In the genomic region with DNA sequence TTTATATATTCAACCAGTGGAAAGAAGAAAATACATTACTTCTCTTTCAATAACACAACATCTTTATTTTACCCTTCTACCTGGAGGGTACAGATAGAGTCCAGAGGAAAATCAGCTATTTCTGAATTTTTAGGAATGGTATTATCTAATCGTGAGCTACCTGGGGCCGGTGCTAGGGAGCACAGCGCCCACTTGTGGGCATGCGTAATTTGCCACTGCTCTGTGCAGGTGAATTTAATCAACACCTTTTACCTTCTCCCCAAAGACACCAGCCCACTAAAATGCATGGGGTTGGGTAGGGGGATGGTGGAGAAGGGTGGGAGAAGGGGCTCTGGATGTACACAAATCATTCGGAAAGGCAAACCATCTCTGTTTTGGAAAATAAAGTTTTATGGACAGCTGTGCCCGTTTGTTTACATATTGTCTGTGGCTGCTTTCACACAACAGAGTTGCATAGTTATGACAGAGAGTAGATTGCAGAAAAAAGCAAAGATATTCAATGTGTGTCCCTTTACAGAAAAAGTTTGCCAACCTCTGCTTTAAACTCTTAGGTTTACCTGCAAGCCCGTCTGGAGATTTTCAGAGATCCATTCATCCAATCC, we compare ENCODE assay signal across 8 cellular contexts. TPM values are rescaled to one million over a fixed set of nuclear protein-coding genes. Genes with fewer than 3 reads are reported as not detected.
DNase-seq lines count a peak whose midpoint lies in the region; ATAC-seq and TF ChIP-seq lines count a peak whose summit lies in the region.

No MANE protein-coding gene starts in this region.

- peaks cover 6% of the 10 kb centered on the region for H3K4me1 ChIP-seq in cardiac muscle cell (ENCODE audit: low read depth)
- no peaks in the 10 kb centered on the region for H3K4me1 ChIP-seq in Panc1 (ENCODE audit: control insufficient read depth, insufficient read depth, low read length)

- CTCF ChIA-PET in Panc1 (lab: Charles Lee) = no interaction called here

- H3K27ac ChIP-seq in cardiac muscle cell (no peak overlapping the region), Panc1 (ENCODE audit: low read length) (no peak overlapping the region)

- ATAC-seq in left ventricle myocardium superior (no peak), HG02981 (IDR thresholded peaks at IDR 0.05; ENCODE audit: unreplicated experiment) (peak; percentile 87), Panc1 (no peak), left lobe of liver (peak; percentile 88), HG02588 (IDR thresholded peaks at IDR 0.05; ENCODE audit: unreplicated experiment) (no peak)

- DNase-seq in cardiac muscle cell (ENCODE audit: low read depth in 1 of 2, low spot score in 1 of 2) = peak; percentile 3 to 50
- no peak for DNase-seq in left ventricle myocardium superior
- peak; percentile 8 for DNase-seq in Panc1 (ENCODE audit: low read depth, low spot score)
- peak; percentile 49 for DNase-seq in left lobe of liver (ENCODE audit: low spot score)
- DNase-seq in NK-92 (lab: John Stamatoyannopoulos, UW; ENCODE audit: unreplicated experiment) = no peak
- DNase-seq in GOT3 (lab: John Stamatoyannopoulos, UW) = no peak

- no TSS peak for BruUV-seq in Panc1 (replicated peaks; lab: Mats Ljungman, UMichigan)

- H3K4me3 ChIP-seq in cardiac muscle cell (no peak overlapping the region), Panc1 (ENCODE audit: low read depth in 2 of 2, low read length in 2 of 2) (no peak overlapping the region)

- H3K9me3 ChIP-seq in cardiac muscle cell (ENCODE audit: low read depth) (no peaks in the 10 kb centered on the region), Panc1 (ENCODE audit: control insufficient read depth, insufficient read depth, low read depth, low read length) (no peaks in the 10 kb centered on the region)

- H3K27me3 ChIP-seq in cardiac muscle cell (no peaks in the 10 kb centered on the region), Panc1 (ENCODE audit: control insufficient read depth, insufficient read depth, low read length) (no peaks in the 10 kb centered on the region)

- H3K36me3 ChIP-seq in cardiac muscle cell = no peaks in the 10 kb centered on the region
- no peaks in the 10 kb centered on the region for H3K36me3 ChIP-seq in Panc1 (ENCODE audit: control insufficient read depth, insufficient read depth, low read length)

- TF ChIP-seq CTCF in cardiac muscle cell (IDR thresholded peaks at IDR 0.05; ENCODE audit: low read depth, low read length) (peak; percentile 54), Panc1 (IDR thresholded peaks at IDR 0.05) (peak; percentile 75)

- POLR2A ChIA-PET in Panc1 (lab: Charles Lee) = no interaction called here

- intact Hi-C loops in left ventricle myocardium superior (cut with micrococcal nuclease) (no loop called here), Panc1 (cut with micrococcal nuclease; ENCODE audit: unreplicated experiment) (loop anchor here (5.0 kb wide), 1 partner anchor 621 kb away; no protein-coding TSS in a partner anchor)

- in situ Hi-C loops in Panc1 (cut with HindIII; ENCODE audit: low pct_unique_long_range_greater_than_20kb, low sequenced_read_pairs) = no loop called here

RNA-seq across cellular contexts. Expression of a gene that starts 51.5 kb away (rescaled TPM):
- 0.14 and 0.27 TPM in 2 replicates for total RNA-seq in cardiac muscle cell
- polyA plus RNA-seq in cardiac muscle cell = 0.07 and 0.38 TPM in 2 replicates
- total RNA-seq in left ventricle myocardium superior = not detected
- not detected for total RNA-seq in Panc1 (2021; ENCODE audit: unreplicated experiment)
- not detected for polyA plus RNA-seq in Panc1 (2012; ENCODE audit: insufficient read length)
- not detected for total RNA-seq in left lobe of liver

Comparison
In these comparisons a context has a peak if more than half of its experiments do, and no peak if none do; other contexts are left out.
1. DNase-seq: peak in cardiac muscle cell (2 of 2), Panc1 (single experiment) and left lobe of liver (single experiment); none in left ventricle myocardium superior (single experiment), NK-92 (single experiment) and GOT3 (single experiment).
2. ATAC-seq: peak in HG02981 (single experiment) and left lobe of liver (single experiment); none in left ventricle myocardium superior (single experiment), Panc1 (single experiment) and HG02588 (single experiment).